Comparison of ENCODE assay signal across 14 cellular contexts in genomic region chr4:108119199-108119800, GRCh38. TPM values are rescaled to one million over a fixed set of nuclear protein-coding genes. Genes with fewer than 3 reads are reported as not detected.
DNase-seq lines count a peak whose midpoint lies in the region; ATAC-seq and TF ChIP-seq lines count a peak whose summit lies in the region.
"Had no signal": no experiment of that assay in that cellular context is flagged by ENCODE, and none has a peak within 500 bp of the region (broad histone marks: within the 10 kb centered on the region; RNA-seq: fewer than 3 reads in every experiment).

No MANE protein-coding gene starts in this region.

- no peak for DNase-seq in activated CD4-positive, alpha-beta T cell treated with anti-CD3 and anti-CD28 coated beads for 36 hours
- no peak for DNase-seq in activated CD4-positive, alpha-beta T cell treated with anti-CD3 and anti-CD28 coated beads for 48 hours
- DNase-seq in OCI-LY7 (ENCODE audit: low spot score): no peak
- no peak for DNase-seq in midbrain (lab: John Stamatoyannopoulos, UW)
- DNase-seq in GOT3 (lab: John Stamatoyannopoulos, UW): no peak
- DNase-seq in NCI-H226: no peak
- DNase-seq: ACHN; activated CD4-positive, alpha-beta T cell treated with anti-CD3 and anti-CD28 coated beads for 1 hour; amniotic stem cell; DMS79; posterior cingulate gyrus had no signal

- TF ChIP-seq CTCF in OCI-LY7 (conservative IDR thresholded peaks at IDR 0.05; ENCODE audit: low read length): no peak

- peaks cover 92% of the 10 kb centered on the region for H3K4me1 Mint-ChIP-seq in activated CD4-positive, alpha-beta T cell treated with anti-CD3 and anti-CD28 coated beads for 36 hours

- H3K9me3 Mint-ChIP-seq in activated CD4-positive, alpha-beta T cell treated with anti-CD3 and anti-CD28 coated beads for 36 hours (ENCODE audit: low read depth): no peaks in the 10 kb centered on the region
- H3K9me3 Mint-ChIP-seq: dendritic cell treated with granulocyte-macrophage colony-stimulating factor and Interleukin-4, amounts not matched to agents 40 ng/mL and 50 ng/mL, for 4 days had no signal

- H3K4me2 ChIP-seq in OCI-LY7 (ENCODE audit: low read length): peak overlapping the region; percentile 67; the same call in 1 of the 2 replicates

- peaks cover 98% of the 10 kb centered on the region for H3K79me2 ChIP-seq in OCI-LY7 (ENCODE audit: insufficient read depth, low read depth, low read length)

- H3K9me2 ChIP-seq in OCI-LY7 (ENCODE audit: insufficient read depth, low read length): no peaks in the 10 kb centered on the region

- H3K9me3 ChIP-seq in OCI-LY7 (ENCODE audit: low read length) (no peaks in the 10 kb centered on the region), mesodermal cell (ENCODE audit: control insufficient read depth, low read length) (no peaks in the 10 kb centered on the region)

- H3K27ac Mint-ChIP-seq in activated CD4-positive, alpha-beta T cell treated with anti-CD3 and anti-CD28 coated beads for 36 hours: peak overlapping the region; percentile 87
- H3K27ac Mint-ChIP-seq: dendritic cell treated with granulocyte-macrophage colony-stimulating factor and Interleukin-4, amounts not matched to agents 40 ng/mL and 50 ng/mL, for 4 days had no signal

- H4K20me1 ChIP-seq in OCI-LY7 (ENCODE audit: insufficient read depth, low read length): peaks cover 19% of the 10 kb centered on the region; the same call in 1 of the 2 replicates

- peak; percentile 8 for ATAC-seq in activated CD4-positive, alpha-beta T cell treated with anti-CD3 and anti-CD28 coated beads for 36 hours
- ATAC-seq in GM21529 (IDR thresholded peaks at IDR 0.05; ENCODE audit: unreplicated experiment): peak; percentile 7

- intact Hi-C loops in activated CD4-positive, alpha-beta T cell treated with anti-CD3 and anti-CD28 coated beads for 36 hours (cut with DNase I, micrococcal nuclease): loop anchor here (1.0 to 2.0 kb wide), 3 partner anchors 16 to 88 kb away; no protein-coding TSS in a partner anchor
- intact Hi-C loops in OCI-LY7 (cut with micrococcal nuclease; ENCODE audit: unreplicated experiment): loop anchor here (2.0 kb wide), 1 partner anchor 88 kb away; no protein-coding TSS in a partner anchor

- CTCF ChIA-PET in activated CD4-positive, alpha-beta T cell treated with anti-CD3 and anti-CD28 coated beads for 36 hours (lab: Charles Lee): interaction anchor here (0.7 to 7.8 kb wide), 9 partner anchors 8 to 65 kb away, joined by 3 to 46 read pairs (median 6); no protein-coding TSS in a partner anchor
- CTCF ChIA-PET in OCI-LY7 (lab: Charles Lee; ENCODE audit: unreplicated experiment): interaction anchor here (0.6 kb wide), 1 partner anchor 16 kb away, joined by 3 read pairs; no protein-coding TSS in a partner anchor

- H3K36me3 Mint-ChIP-seq in activated CD4-positive, alpha-beta T cell treated with anti-CD3 and anti-CD28 coated beads for 36 hours (ENCODE audit: low read depth): peaks cover 45% of the 10 kb centered on the region

- H3K4me3 Mint-ChIP-seq in activated CD4-positive, alpha-beta T cell treated with anti-CD3 and anti-CD28 coated beads for 36 hours: peak overlapping the region; percentile 4
- H3K4me3 Mint-ChIP-seq: dendritic cell treated with granulocyte-macrophage colony-stimulating factor and Interleukin-4, amounts not matched to agents 40 ng/mL and 50 ng/mL, for 4 days had no signal

- H3K36me3 ChIP-seq in OCI-LY7 (ENCODE audit: insufficient read depth, low read length) (peaks cover 85% of the 10 kb centered on the region), mesodermal cell (ENCODE audit: control insufficient read depth, insufficient read depth, low read length) (peaks cover 10% of the 10 kb centered on the region)

- no CpG with 5 or more reads among the region's 2 CpGs for WGBS in mesodermal cell (ENCODE audit: insufficient coverage in 2 of 2), 2 experiments

- H3K4me3 ChIP-seq in OCI-LY7 (ENCODE audit: low read depth, low read length, poor library complexity, severe bottlenecking): no peak overlapping the region
- no peak overlapping the region for H3K4me3 ChIP-seq in mesodermal cell (ENCODE audit: extremely low read depth, insufficient read depth, low read length, poor library complexity, severe bottlenecking)

- POLR2A ChIA-PET in activated CD4-positive, alpha-beta T cell treated with anti-CD3 and anti-CD28 coated beads for 36 hours (lab: Charles Lee): interaction anchor here (1.2 kb wide), 1 partner anchor 25 kb away, joined by 3 read pairs; no protein-coding TSS in a partner anchor
- POLR2A ChIA-PET in OCI-LY7 (lab: Charles Lee): interaction anchor here (1.3 to 10.3 kb wide), 5 partner anchors 8 to 83 kb away, joined by 3 to 97 read pairs (median 4); no protein-coding TSS in a partner anchor

- no peak overlapping the region for H2AFZ ChIP-seq in OCI-LY7 (ENCODE audit: low read length)

- BruUV-seq in OCI-LY7 (replicated peaks; lab: Mats Ljungman, UMichigan): no TSS peak

- H3K27ac ChIP-seq in OCI-LY7 (ENCODE audit: low read depth, low read length, poor library complexity, severe bottlenecking) (no peak overlapping the region), mesodermal cell (ENCODE audit: low read depth, low read length, severe bottlenecking) (peak overlapping the region; percentile 12)

- no peaks in the 10 kb centered on the region for H3K27me3 Mint-ChIP-seq in activated CD4-positive, alpha-beta T cell treated with anti-CD3 and anti-CD28 coated beads for 36 hours
- H3K27me3 Mint-ChIP-seq: dendritic cell treated with granulocyte-macrophage colony-stimulating factor and Interleukin-4, amounts not matched to agents 40 ng/mL and 50 ng/mL, for 4 days had no signal

- H3K4me1 ChIP-seq in OCI-LY7 (ENCODE audit: insufficient read depth, low read length, poor library complexity, severe bottlenecking) (peaks cover 69% of the 10 kb centered on the region), mesodermal cell (ENCODE audit: control insufficient read depth, insufficient read depth, low read length, poor library complexity, severe bottlenecking) (peaks cover 38% of the 10 kb centered on the region)

RNA-seq across cellular contexts. Expression of gene LEF1, which starts 49.4 kb away (rescaled TPM):
- total RNA-seq in activated CD4-positive, alpha-beta T cell treated with anti-CD3 and anti-CD28 coated beads for 36 hours: 100 to 1,000 TPM; 175 to 302 TPM
- total RNA-seq in OCI-LY7 (2014; rRNA removed; shearing (Covaris generic)): 173 and 207 TPM in 2 replicates
- 223 and 306 TPM in 2 replicates for total RNA-seq in OCI-LY7 (2022)
- polyA plus RNA-seq in mesodermal cell (2013, experiment 1 of 2): 149 TPM
- polyA plus RNA-seq in mesodermal cell (2013, experiment 2 of 2): 176 TPM
